Comparison of ENCODE assay signal across 11 cellular contexts in genomic region chr5:691817-692529, GRCh38. TPM values are rescaled to one million over a fixed set of nuclear protein-coding genes. Genes with fewer than 3 reads are reported as not detected.
DNase-seq lines count a peak whose midpoint lies in the region; ATAC-seq and TF ChIP-seq lines count a peak whose summit lies in the region.
"Had no signal": no experiment of that assay in that cellular context is flagged by ENCODE, and none has a peak within 500 bp of the region (broad histone marks: within the 10 kb centered on the region; RNA-seq: fewer than 3 reads in every experiment).

No MANE protein-coding gene starts in this region.

- peaks cover 5% of the 10 kb centered on the region for H3K4me1 ChIP-seq in left ventricle myocardium inferior
- no peaks in the 10 kb centered on the region for H3K4me1 ChIP-seq in aorta (ENCODE audit: control insufficient read depth in 1 of 2, insufficient read depth in 2 of 2, low read length in 2 of 2)

- H3K9me3 ChIP-seq in left ventricle myocardium inferior (replicated peaks) (no peaks in the 10 kb centered on the region), aorta (ENCODE audit: control insufficient read depth, low read length) (no peaks in the 10 kb centered on the region)

- no peak for ATAC-seq in Right ventricle myocardium inferior
- no peak for ATAC-seq in natural killer cell treated with Interleukin-12 subunit alpha and Interleukin-12 subunit beta and Interleukin-15 and Interleukin-18, amount 100 ng/mL, for 72 hours
- no peak for ATAC-seq in aorta (ENCODE audit: low FRiP score)
- no peak for ATAC-seq in HG03025 (IDR thresholded peaks at IDR 0.05; ENCODE audit: low FRiP score, unreplicated experiment)

- H3K27ac ChIP-seq in left ventricle myocardium inferior (replicated peaks), result no peak overlapping the region
- H3K27ac ChIP-seq in cingulate gyrus (ENCODE audit: low read depth, low read length), result peak overlapping the region; percentile 54
- H3K27ac ChIP-seq in aorta (ENCODE audit: low read depth in 1 of 2, low read length in 2 of 2), result no peak overlapping the region
- H3K27ac ChIP-seq: epithelial cell of prostate had no signal

- H3K27me3 ChIP-seq in left ventricle myocardium inferior (ENCODE audit: low read depth) (no peaks in the 10 kb centered on the region), aorta (ENCODE audit: control insufficient read depth in 1 of 2, insufficient read depth in 2 of 2, low read length in 1 of 2) (no peaks in the 10 kb centered on the region)

- DNase-seq in left ventricle myocardium inferior, result no peak
- DNase-seq in Right ventricle myocardium inferior (ENCODE audit: missing footprints), result no peak
- DNase-seq in natural killer cell treated with Interleukin-12 subunit alpha and Interleukin-12 subunit beta and Interleukin-15 and Interleukin-18, amount 100 ng/mL, for 72 hours (ENCODE audit: low spot score), result no peak
- no peak for DNase-seq in aorta
- DNase-seq in SIG-M5 (lab: John Stamatoyannopoulos, UW), result no peak
- no peak for DNase-seq in posterior cingulate gyrus
- DNase-seq: activated naive CD4-positive, alpha-beta T cell; KBM-7 had no signal

- H3K27ac Mint-ChIP-seq in natural killer cell treated with Interleukin-12 subunit alpha and Interleukin-12 subunit beta and Interleukin-15 and Interleukin-18, amount 100 ng/mL, for 72 hours, result no peak overlapping the region

- H3K27me3 Mint-ChIP-seq in natural killer cell treated with Interleukin-12 subunit alpha and Interleukin-12 subunit beta and Interleukin-15 and Interleukin-18, amount 100 ng/mL, for 72 hours, result no peaks in the 10 kb centered on the region

- H3K36me3 ChIP-seq in left ventricle myocardium inferior, result no peaks in the 10 kb centered on the region
- no peaks in the 10 kb centered on the region for H3K36me3 ChIP-seq in aorta (ENCODE audit: control insufficient read depth in 1 of 2, insufficient read depth in 2 of 2, low read length in 1 of 2)

- no peak for TF ChIP-seq CTCF in left ventricle myocardium inferior (IDR thresholded peaks at IDR 0.05; ENCODE audit: borderline replicate concordance)

- peak overlapping the region; percentile 75 for H3K4me3 ChIP-seq in left ventricle myocardium inferior
- peak overlapping the region; percentile 21 to 47 for H3K4me3 ChIP-seq in aorta (ENCODE audit: low read length in 2 of 2)

- H3K36me3 Mint-ChIP-seq in natural killer cell treated with Interleukin-12 subunit alpha and Interleukin-12 subunit beta and Interleukin-15 and Interleukin-18, amount 100 ng/mL, for 72 hours, result no peaks in the 10 kb centered on the region

- WGBS in aorta, 2 donors, result 17 to 20% methylated on average over 2 of the region's 2 CpGs

- intact Hi-C loops in left ventricle myocardium inferior (cut with micrococcal nuclease) (no loop called here), Right ventricle myocardium inferior (cut with DNase I) (loop anchor here (2.0 to 5.0 kb wide), 2 partner anchors 17 to 200 kb away; partner anchors contain the start of genes BRD9 and TRIP13), aorta (cut with DNase I) (no loop called here), posterior cingulate gyrus (cut with DNase I) (loop anchor here (2.0 kb wide), 1 partner anchor 93 kb away; the partner anchor contains the start of gene ZDHHC11B)

- peak overlapping the region; percentile 62 for H3K4me3 Mint-ChIP-seq in natural killer cell treated with Interleukin-12 subunit alpha and Interleukin-12 subunit beta and Interleukin-15 and Interleukin-18, amount 100 ng/mL, for 72 hours

- H3K9me3 Mint-ChIP-seq in natural killer cell treated with Interleukin-12 subunit alpha and Interleukin-12 subunit beta and Interleukin-15 and Interleukin-18, amount 100 ng/mL, for 72 hours, result no peaks in the 10 kb centered on the region

- no peaks in the 10 kb centered on the region for H3K4me1 Mint-ChIP-seq in natural killer cell treated with Interleukin-12 subunit alpha and Interleukin-12 subunit beta and Interleukin-15 and Interleukin-18, amount 100 ng/mL, for 72 hours (ENCODE audit: low read depth in 2 of 2)

RNA-seq across cellular contexts. Expression of gene TPPP, which starts 1.2 kb away (rescaled TPM):
- total RNA-seq in left ventricle myocardium inferior (21.6 TPM), Right ventricle myocardium inferior (34.5 TPM), aorta (1 to 10 TPM; 5.6 to 9.8 TPM)
- total RNA-seq in natural killer cell treated with Interleukin-12 subunit alpha and Interleukin-12 subunit beta and Interleukin-15 and Interleukin-18, amount 100 ng/mL, for 72 hours, result under 1 TPM in 1 of 2 donors, not detected in 1; 0.05 TPM
- 1 to 10 TPM; 2.5 to 4.7 TPM for polyA plus RNA-seq in aorta

Comparison
In these comparisons a context has a peak if more than half of its experiments do, and no peak if none do; other contexts are left out.
1. intact Hi-C loops: an anchor here in Right ventricle myocardium inferior (2.0 to 5.0 kb wide) and posterior cingulate gyrus (2.0 kb wide); none called in left ventricle myocardium inferior and aorta.
2. RNA of gene TPPP, which starts 1.2 kb away (total RNA-seq): 34.5 TPM in Right ventricle myocardium inferior (single experiment), 21.6 TPM in left ventricle myocardium inferior (single experiment) and 5.6 to 9.8 TPM in aorta; 0.05 TPM in natural killer cell treated with Interleukin-12 subunit alpha and Interleukin-12 subunit beta and Interleukin-15 and Interleukin-18, amount 100 ng/mL, for 72 hours; every median in the first group is over 4 times any median in the second.